Comparison of ENCODE assay signal across 12 cellular contexts in the genomic region with DNA sequence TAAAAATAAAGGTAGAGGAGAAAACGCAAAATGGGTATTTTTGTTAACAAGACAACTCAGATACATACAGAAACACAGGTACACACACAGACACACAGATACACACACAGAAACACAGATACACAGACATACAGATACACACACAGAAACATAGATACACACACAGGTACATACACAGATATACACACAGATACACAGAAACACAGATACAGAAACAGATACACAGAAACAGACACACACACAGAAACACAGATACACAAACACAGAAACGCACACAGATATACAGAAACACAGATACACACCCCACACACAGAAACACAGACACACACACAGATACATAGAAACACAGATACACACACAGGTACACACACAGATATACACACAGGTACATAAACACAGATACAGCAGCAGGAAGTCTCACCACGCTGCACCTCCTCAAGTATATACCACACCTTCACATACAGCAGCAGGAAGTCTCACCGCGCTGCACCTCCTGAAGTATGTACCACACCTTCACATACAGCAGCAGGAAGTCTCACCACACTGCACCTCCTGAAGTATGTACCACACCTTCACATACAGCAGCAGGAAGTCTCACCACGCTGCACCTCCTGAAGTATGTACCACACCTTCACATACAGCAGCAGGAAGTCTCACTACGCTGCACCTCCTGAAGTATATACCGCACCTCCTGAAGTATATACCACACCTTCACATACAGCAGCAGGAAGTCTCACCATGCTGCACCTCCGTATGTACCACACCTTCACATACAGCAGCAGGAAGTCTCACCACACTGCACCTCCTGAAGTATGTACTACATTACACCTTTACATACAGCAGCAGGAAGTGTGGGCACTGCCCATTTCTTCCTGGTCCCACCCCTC.
DNase-seq lines count a peak whose midpoint lies in the region; ATAC-seq, FAIRE-seq and TF ChIP-seq lines count a peak whose summit lies in the region.
"Had no signal": no experiment of that assay in that cellular context is flagged by ENCODE, and none has a peak within 500 bp of the region (broad histone marks: within the 10 kb centered on the region; RNA-seq: fewer than 3 reads in every experiment).

No MANE protein-coding gene starts in this region.

- DNase-seq in activated CD4-positive, alpha-beta T cell treated with anti-CD3 and anti-CD28 coated beads, Interleukin-2, amount 10 ng/mL, durations not matched to agents 24 days and 14 days = peak; percentile 63
- DNase-seq in activated CD4-positive, alpha-beta T cell treated with anti-CD3 and anti-CD28 coated beads for 1 hour = no peak
- peak in 2 of 3 donors; percentile 12 to 48 for DNase-seq in Peyer's patch
- no peak for DNase-seq in esophagus muscularis mucosa (ENCODE audit: extremely low spot score)
- DNase-seq in H54 (ENCODE audit: insufficient read length, low spot score) = no peak
- DNase-seq: ACHN, NCI-H510A had no signal

- TF ChIP-seq EP300 in esophagus muscularis mucosa (IDR thresholded peaks at IDR 0.05) = no peak

- no peaks in the 10 kb centered on the region for H3K27me3 Mint-ChIP-seq in activated CD4-positive, alpha-beta T cell treated with anti-CD3 and anti-CD28 coated beads, Interleukin-2, amount 10 ng/mL, durations not matched to agents 24 days and 14 days
- no peaks in the 10 kb centered on the region for H3K27me3 Mint-ChIP-seq in stimulated activated memory B cell treated with anti-CD40 and anti-IgM and Interleukin-4, amounts not matched to agents 10 μg/mL and 1 μg/mL and 100 μg/mL, for 72 hours

- no peak overlapping the region for H3K4me3 Mint-ChIP-seq in activated CD4-positive, alpha-beta T cell treated with anti-CD3 and anti-CD28 coated beads, Interleukin-2, amount 10 ng/mL, durations not matched to agents 24 days and 14 days
- no peak overlapping the region for H3K4me3 Mint-ChIP-seq in stimulated activated memory B cell treated with anti-CD40 and anti-IgM and Interleukin-4, amounts not matched to agents 10 μg/mL and 1 μg/mL and 100 μg/mL, for 72 hours

- TF ChIP-seq POLR2A in Peyer's patch (IDR thresholded peaks at IDR 0.05) (no peak), esophagus muscularis mucosa (IDR thresholded peaks at IDR 0.05; ENCODE audit: low read depth) (no peak), H54 (IDR thresholded peaks at IDR 0.05; ENCODE audit: low read depth, low read length) (no peak)

- H3K27ac ChIP-seq in Peyer's patch (peak overlapping the region in 3 of 4 donors; percentile 11 to 71 (median 64)), esophagus muscularis mucosa (replicated peaks in 1 of 4) (peak overlapping the region; percentile 59 to 85 (median 71))
- H3K27ac ChIP-seq: hepatocyte had no signal

- H3K27me3 ChIP-seq in Peyer's patch (no peaks in the 10 kb centered on the region), esophagus muscularis mucosa (no peaks in the 10 kb centered on the region)
- H3K27me3 ChIP-seq: hepatocyte had no signal

- no peak for FAIRE-seq in H54 (lab: Jason Lieb, UNC)
- FAIRE-seq: G401.6 had no signal

- intact Hi-C loops in activated CD4-positive, alpha-beta T cell treated with anti-CD3 and anti-CD28 coated beads, Interleukin-2, amount 10 ng/mL, durations not matched to agents 24 days and 14 days (cut with micrococcal nuclease) = no loop called here
- intact Hi-C loops in esophagus muscularis mucosa (cut with DNase I) = no loop called here

- WGBS in esophagus muscularis mucosa = 80% methylated on average over 9 of the region's 9 CpGs

- ATAC-seq in stimulated activated memory B cell treated with anti-CD40 and anti-IgM and Interleukin-4, amounts not matched to agents 10 μg/mL and 1 μg/mL and 100 μg/mL, for 72 hours = no peak
- ATAC-seq in GM18873 (IDR thresholded peaks at IDR 0.05; ENCODE audit: low FRiP score, unreplicated experiment) = no peak
- ATAC-seq in GM21360 (IDR thresholded peaks at IDR 0.05; ENCODE audit: unreplicated experiment) = no peak

- H3K9me3 Mint-ChIP-seq in activated CD4-positive, alpha-beta T cell treated with anti-CD3 and anti-CD28 coated beads, Interleukin-2, amount 10 ng/mL, durations not matched to agents 24 days and 14 days = no peaks in the 10 kb centered on the region
- H3K9me3 Mint-ChIP-seq in stimulated activated memory B cell treated with anti-CD40 and anti-IgM and Interleukin-4, amounts not matched to agents 10 μg/mL and 1 μg/mL and 100 μg/mL, for 72 hours = peaks cover 7% of the 10 kb centered on the region

- H3K4me1 ChIP-seq in Peyer's patch (no peaks in the 10 kb centered on the region), esophagus muscularis mucosa (peaks cover 18 to 23% (median 19%) of the 10 kb centered on the region in 4 donors)

- peaks cover 60% of the 10 kb centered on the region for H3K36me3 Mint-ChIP-seq in activated CD4-positive, alpha-beta T cell treated with anti-CD3 and anti-CD28 coated beads, Interleukin-2, amount 10 ng/mL, durations not matched to agents 24 days and 14 days (ENCODE audit: low read depth)
- peaks cover 49% of the 10 kb centered on the region for H3K36me3 Mint-ChIP-seq in stimulated activated memory B cell treated with anti-CD40 and anti-IgM and Interleukin-4, amounts not matched to agents 10 μg/mL and 1 μg/mL and 100 μg/mL, for 72 hours

- H3K4me3 ChIP-seq in Peyer's patch (no peak overlapping the region), esophagus muscularis mucosa (no peak overlapping the region)
- H3K4me3 ChIP-seq: hepatocyte had no signal

- no peaks in the 10 kb centered on the region for H3K9me3 ChIP-seq in Peyer's patch
- H3K9me3 ChIP-seq in esophagus muscularis mucosa = no peaks in the 10 kb centered on the region

- H3K36me3 ChIP-seq in Peyer's patch (peaks cover 0 to 49% (median 0%) of the 10 kb centered on the region in 3 donors), esophagus muscularis mucosa (peaks cover 29 to 79% (median 65%) of the 10 kb centered on the region in 4 donors)

- H3K27ac Mint-ChIP-seq in activated CD4-positive, alpha-beta T cell treated with anti-CD3 and anti-CD28 coated beads, Interleukin-2, amount 10 ng/mL, durations not matched to agents 24 days and 14 days = peak overlapping the region; percentile 12
- peak overlapping the region; percentile 0 for H3K27ac Mint-ChIP-seq in stimulated activated memory B cell treated with anti-CD40 and anti-IgM and Interleukin-4, amounts not matched to agents 10 μg/mL and 1 μg/mL and 100 μg/mL, for 72 hours

- TF ChIP-seq CTCF in Peyer's patch (IDR thresholded peaks at IDR 0.05) (no peak), esophagus muscularis mucosa (IDR thresholded peaks at IDR 0.05) (no peak)

- peaks cover 18% of the 10 kb centered on the region for H3K4me1 Mint-ChIP-seq in activated CD4-positive, alpha-beta T cell treated with anti-CD3 and anti-CD28 coated beads, Interleukin-2, amount 10 ng/mL, durations not matched to agents 24 days and 14 days
- peaks cover 11% of the 10 kb centered on the region for H3K4me1 Mint-ChIP-seq in stimulated activated memory B cell treated with anti-CD40 and anti-IgM and Interleukin-4, amounts not matched to agents 10 μg/mL and 1 μg/mL and 100 μg/mL, for 72 hours

Comparison
In these comparisons a context has a peak if more than half of its experiments do, and no peak if none do; other contexts are left out.
1. DNase-seq: peak in activated CD4-positive, alpha-beta T cell treated with anti-CD3 and anti-CD28 coated beads, Interleukin-2, amount 10 ng/mL, durations not matched to agents 24 days and 14 days (single experiment) and Peyer's patch (2 of 3); none in activated CD4-positive, alpha-beta T cell treated with anti-CD3 and anti-CD28 coated beads for 1 hour (single experiment), esophagus muscularis mucosa (single experiment) and H54 (single experiment).